In the genomic region with DNA sequence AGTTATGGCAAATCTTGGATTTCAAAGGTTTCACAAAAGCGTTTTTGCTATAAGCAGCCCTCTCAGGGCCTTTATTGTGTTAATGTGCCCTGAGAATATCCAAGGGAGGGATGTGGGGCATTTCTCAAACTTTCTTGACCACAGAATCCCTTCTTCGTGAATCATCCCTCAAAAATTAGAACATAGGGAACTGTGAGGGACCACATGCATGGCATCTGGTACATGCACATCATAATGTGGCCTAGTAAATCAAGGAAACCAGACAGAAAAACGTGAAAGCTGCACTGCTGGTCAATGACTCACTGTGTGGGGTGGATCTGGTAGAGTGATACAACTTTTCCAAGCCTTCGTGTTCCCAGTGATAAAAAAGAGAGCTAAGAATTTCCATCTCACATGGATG, we compare ENCODE assay signal across 1 cellular context.
A peak's percentile ranks its signal among the peaks of the same experiment; 100 is the strongest.
TF ChIP-seq lines count a peak whose summit lies in the region.

No MANE protein-coding gene starts in this region.

TF ChIP-seq in SK-N-SH, 30 proteins besides CTCF, POLR2A, EP300 and RAD21 (continued from another document):
- TF ChIP-seq, protein P1, sequence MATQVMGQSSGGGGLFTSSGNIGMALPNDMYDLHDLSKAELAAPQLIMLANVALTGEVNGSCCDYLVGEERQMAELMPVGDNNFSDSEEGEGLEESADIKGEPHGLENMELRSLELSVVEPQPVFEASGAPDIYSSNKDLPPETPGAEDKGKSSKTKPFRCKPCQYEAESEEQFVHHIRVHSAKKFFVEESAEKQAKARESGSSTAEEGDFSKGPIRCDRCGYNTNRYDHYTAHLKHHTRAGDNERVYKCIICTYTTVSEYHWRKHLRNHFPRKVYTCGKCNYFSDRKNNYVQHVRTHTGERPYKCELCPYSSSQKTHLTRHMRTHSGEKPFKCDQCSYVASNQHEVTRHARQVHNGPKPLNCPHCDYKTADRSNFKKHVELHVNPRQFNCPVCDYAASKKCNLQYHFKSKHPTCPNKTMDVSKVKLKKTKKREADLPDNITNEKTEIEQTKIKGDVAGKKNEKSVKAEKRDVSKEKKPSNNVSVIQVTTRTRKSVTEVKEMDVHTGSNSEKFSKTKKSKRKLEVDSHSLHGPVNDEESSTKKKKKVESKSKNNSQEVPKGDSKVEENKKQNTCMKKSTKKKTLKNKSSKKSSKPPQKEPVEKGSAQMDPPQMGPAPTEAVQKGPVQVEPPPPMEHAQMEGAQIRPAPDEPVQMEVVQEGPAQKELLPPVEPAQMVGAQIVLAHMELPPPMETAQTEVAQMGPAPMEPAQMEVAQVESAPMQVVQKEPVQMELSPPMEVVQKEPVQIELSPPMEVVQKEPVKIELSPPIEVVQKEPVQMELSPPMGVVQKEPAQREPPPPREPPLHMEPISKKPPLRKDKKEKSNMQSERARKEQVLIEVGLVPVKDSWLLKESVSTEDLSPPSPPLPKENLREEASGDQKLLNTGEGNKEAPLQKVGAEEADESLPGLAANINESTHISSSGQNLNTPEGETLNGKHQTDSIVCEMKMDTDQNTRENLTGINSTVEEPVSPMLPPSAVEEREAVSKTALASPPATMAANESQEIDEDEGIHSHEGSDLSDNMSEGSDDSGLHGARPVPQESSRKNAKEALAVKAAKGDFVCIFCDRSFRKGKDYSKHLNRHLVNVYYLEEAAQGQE (IDR thresholded peaks at IDR 0.05; ENCODE audit: low read depth, low read length) = no peak
- peak; percentile 65; the same call in 1 of the 2 replicates for TF ChIP-seq MEF2A (IDR thresholded peaks at IDR 0.05; ENCODE audit: borderline replicate concordance, low read depth)
- peak; percentile 86 for TF ChIP-seq TEAD4 (IDR thresholded peaks at IDR 0.05; ENCODE audit: borderline replicate concordance, insufficient read depth)
- TF ChIP-seq ELF1 (IDR thresholded peaks at IDR 0.05) = 0 out of 2 replicates have a peak, but pooled peaks have one; percentile 5
- peak; percentile 47; the same call in 1 of the 2 replicates for TF ChIP-seq FOXM1 (IDR thresholded peaks at IDR 0.05; ENCODE audit: low read depth)
- TF ChIP-seq, protein P2, sequence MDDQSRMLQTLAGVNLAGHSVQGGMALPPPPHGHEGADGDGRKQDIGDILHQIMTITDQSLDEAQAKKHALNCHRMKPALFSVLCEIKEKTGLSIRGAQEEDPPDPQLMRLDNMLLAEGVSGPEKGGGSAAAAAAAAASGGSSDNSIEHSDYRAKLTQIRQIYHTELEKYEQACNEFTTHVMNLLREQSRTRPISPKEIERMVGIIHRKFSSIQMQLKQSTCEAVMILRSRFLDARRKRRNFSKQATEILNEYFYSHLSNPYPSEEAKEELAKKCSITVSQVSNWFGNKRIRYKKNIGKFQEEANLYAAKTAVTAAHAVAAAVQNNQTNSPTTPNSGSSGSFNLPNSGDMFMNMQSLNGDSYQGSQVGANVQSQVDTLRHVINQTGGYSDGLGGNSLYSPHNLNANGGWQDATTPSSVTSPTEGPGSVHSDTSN (IDR thresholded peaks at IDR 0.05) = peak; percentile 95
- peak; percentile 79; the same call in 1 of the 2 replicates for TF ChIP-seq SIN3A (IDR thresholded peaks at IDR 0.05; ENCODE audit: borderline replicate concordance, low read depth, low read length)
- TF ChIP-seq EZH2phosphoT487 (IDR thresholded peaks at IDR 0.05; ENCODE audit: borderline replicate concordance, low read depth) = no peak
- peak; percentile 96 for TF ChIP-seq JUND (IDR thresholded peaks at IDR 0.05)
- TF ChIP-seq NFIC (IDR thresholded peaks at IDR 0.05; ENCODE audit: borderline replicate concordance) = peak; percentile 65; the same call in 1 of the 2 replicates
- no peak for TF ChIP-seq FOXJ3 (CRISPR knock-in tag; IDR thresholded peaks at IDR 0.05)
- TF ChIP-seq, protein P3, sequence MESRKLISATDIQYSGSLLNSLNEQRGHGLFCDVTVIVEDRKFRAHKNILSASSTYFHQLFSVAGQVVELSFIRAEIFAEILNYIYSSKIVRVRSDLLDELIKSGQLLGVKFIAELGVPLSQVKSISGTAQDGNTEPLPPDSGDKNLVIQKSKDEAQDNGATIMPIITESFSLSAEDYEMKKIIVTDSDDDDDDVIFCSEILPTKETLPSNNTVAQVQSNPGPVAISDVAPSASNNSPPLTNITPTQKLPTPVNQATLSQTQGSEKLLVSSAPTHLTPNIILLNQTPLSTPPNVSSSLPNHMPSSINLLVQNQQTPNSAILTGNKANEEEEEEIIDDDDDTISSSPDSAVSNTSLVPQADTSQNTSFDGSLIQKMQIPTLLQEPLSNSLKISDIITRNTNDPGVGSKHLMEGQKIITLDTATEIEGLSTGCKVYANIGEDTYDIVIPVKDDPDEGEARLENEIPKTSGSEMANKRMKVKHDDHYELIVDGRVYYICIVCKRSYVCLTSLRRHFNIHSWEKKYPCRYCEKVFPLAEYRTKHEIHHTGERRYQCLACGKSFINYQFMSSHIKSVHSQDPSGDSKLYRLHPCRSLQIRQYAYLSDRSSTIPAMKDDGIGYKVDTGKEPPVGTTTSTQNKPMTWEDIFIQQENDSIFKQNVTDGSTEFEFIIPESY (IDR thresholded peaks at IDR 0.05; ENCODE audit: borderline replicate concordance, low read depth) = 0 out of 2 replicates have a peak, but pooled peaks have one; percentile 51
- TF ChIP-seq FOSL2 (IDR thresholded peaks at IDR 0.05; ENCODE audit: borderline replicate concordance, low read depth) = peak; percentile 95
- TF ChIP-seq GATA2 (CRISPR knock-in tag; IDR thresholded peaks at IDR 0.05) = no peak
- TF ChIP-seq YY1 (IDR thresholded peaks at IDR 0.05; ENCODE audit: low read depth) = no peak
- peak; percentile 70; the same call in 1 of the 2 replicates for TF ChIP-seq RXRA (IDR thresholded peaks at IDR 0.05; ENCODE audit: borderline replicate concordance, low read depth)
- peak; percentile 99 for TF ChIP-seq TCF12 (IDR thresholded peaks at IDR 0.05)
- TF ChIP-seq, protein P4, sequence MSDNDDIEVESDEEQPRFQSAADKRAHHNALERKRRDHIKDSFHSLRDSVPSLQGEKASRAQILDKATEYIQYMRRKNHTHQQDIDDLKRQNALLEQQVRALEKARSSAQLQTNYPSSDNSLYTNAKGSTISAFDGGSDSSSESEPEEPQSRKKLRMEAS (IDR thresholded peaks at IDR 0.05; ENCODE audit: low read depth) = peak; percentile 95
TF ChIP-seq in SK-N-SH: peak in this region for 14.
